In genomic region chr17:8117980-8118768, GRCh38 we compare ENCODE assay signal across 8 cellular contexts. TPM values are rescaled to one million over a fixed set of nuclear protein-coding genes. Genes with fewer than 3 reads are reported as not detected.
A peak's percentile ranks its signal among the peaks of the same experiment; 100 is the strongest.
DNase-seq lines count a peak whose midpoint lies in the region; FAIRE-seq and TF ChIP-seq lines count a peak whose summit lies in the region.

ALOXE3 (minus strand) TSS chr17:8118514; CDS start chr17:8117990, 524 bp downstream.

- H3K36me3 ChIP-seq in cardiac muscle cell: no peaks in the 10 kb centered on the region
- H3K36me3 ChIP-seq in testis (ENCODE audit: low read depth, missing control alignments): no peaks in the 10 kb centered on the region

- H3K9me3 ChIP-seq in cardiac muscle cell (ENCODE audit: low read depth) (no peaks in the 10 kb centered on the region), testis (no peaks in the 10 kb centered on the region)

- H3K4me1 ChIP-seq in cardiac muscle cell (ENCODE audit: low read depth) (no peaks in the 10 kb centered on the region), testis (peaks cover 30% of the 10 kb centered on the region)

- DNase-seq in cardiac muscle cell (ENCODE audit: low read depth in 1 of 2, low spot score in 1 of 2) (peak in 1 of 2 donors; percentile 47), cardiac septum (ENCODE audit: low spot score) (no peak), RCC 7860 (ENCODE audit: low spot score) (peak; percentile 84), choroid plexus epithelial cell (ENCODE audit: low read depth) (peak; percentile 60), lower leg skin (ENCODE audit: low spot score in 2 of 2) (peak; percentile 71 to 93), testis (no peak), NCI-H2227 (lab: John Stamatoyannopoulos, UW; ENCODE audit: unreplicated experiment) (no peak), NCI-H2107 treated with DMSO at 0.1 percent for 48 hours (lab: John Stamatoyannopoulos, UW; ENCODE audit: unreplicated experiment) (no peak)

- no peak for TF ChIP-seq CTCF in cardiac muscle cell (IDR thresholded peaks at IDR 0.05; ENCODE audit: low read depth, low read length)
- no peak for TF ChIP-seq CTCF in choroid plexus epithelial cell (conservative IDR thresholded peaks at IDR 0.05; ENCODE audit: low read depth, low read length)
- no peak for TF ChIP-seq CTCF in lower leg skin (IDR thresholded peaks at IDR 0.05)
- no peak for TF ChIP-seq CTCF in testis (IDR thresholded peaks at IDR 0.05)

- H3K27ac ChIP-seq in cardiac muscle cell (peak within 1 kb of the TSS; percentile 58), testis (peak within 1 kb of the TSS; percentile 69 to 81)

- H3K4me3 ChIP-seq in cardiac muscle cell: peak within 1 kb of the TSS; percentile 64
- H3K4me3 ChIP-seq in choroid plexus epithelial cell (ENCODE audit: low read depth, low read length): peak within 1 kb of the TSS; percentile 60
- H3K4me3 ChIP-seq in lower leg skin (ENCODE audit: low read depth, poor library complexity, severe bottlenecking): peak within 1 kb of the TSS; percentile 40
- peak within 1 kb of the TSS; percentile 55 to 62 for H3K4me3 ChIP-seq in testis

- intact Hi-C loops in cardiac septum (cut with DNase I) (loop anchor here (2.0 kb wide), 1 partner anchor 69 kb away; no protein-coding TSS in a partner anchor), lower leg skin (cut with DNase I; ENCODE audit: low total_unique reads) (no loop called here), testis (cut with DNase I; ENCODE audit: low total_unique reads) (no loop called here)

- peaks cover 65% of the 10 kb centered on the region for H3K27me3 ChIP-seq in cardiac muscle cell
- no peaks in the 10 kb centered on the region for H3K27me3 ChIP-seq in testis

- FAIRE-seq in RCC 7860 (lab: Jason Lieb, UNC): no peak

- WGBS in lower leg skin, 2 donors: 0 to 1% methylated on average over 28 to 33 of the region's 33 CpGs
- WGBS in testis, 2 donors: 1% methylated on average over 15 to 32 of the region's 33 CpGs

- TF ChIP-seq POLR2A in lower leg skin (IDR thresholded peaks at IDR 0.05) (no peak), testis (IDR thresholded peaks at IDR 0.05) (no peak)

RNA-seq across cellular contexts. Expression of gene ALOXE3, which starts in this region (rescaled TPM):
- total RNA-seq in cardiac muscle cell (not detected in 2 replicates), cardiac septum (not detected), lower leg skin (100 to 1,000 TPM in 1 of 4 donors, 10 to 100 TPM in 3; 73.8 to 143 (median 88.2) TPM), testis (1 to 10 TPM; 2.2 to 4.3 TPM)
- polyA plus RNA-seq in cardiac muscle cell (0.10 TPM in 1 of 2 replicates, not detected in the other), testis (ENCODE audit: insufficient read depth, low read depth, low replicate concordance) (2.7 TPM)

Comparison
In these comparisons a context has a peak if more than half of its experiments do, and no peak if none do; other contexts are left out.
1. RNA of gene ALOXE3 (total RNA-seq): 73.8 to 143 TPM in lower leg skin; 2.2 to 4.3 TPM in testis, not detected in cardiac muscle cell and not detected in cardiac septum (single experiment); every median in the first group is over 10 times any median in the second.
2. DNase-seq: peak in RCC 7860 (single experiment), choroid plexus epithelial cell (single experiment) and lower leg skin (2 of 2); none in cardiac septum (single experiment), testis (single experiment), NCI-H2227 (single experiment) and NCI-H2107 treated with DMSO at 0.1 percent for 48 hours (single experiment).
3. Peak in every context shown above with its lines, with median percentiles within 50 percentile points of each other: H3K4me3 ChIP-seq.